ENCODE assay signal across 2 cellular contexts in genomic region chr7:159370-160270, GRCh38.
TF ChIP-seq lines count a peak whose summit lies in the region.

No MANE protein-coding gene starts in this region.

TF ChIP-seq in H1, 55 proteins besides CTCF, POLR2A, EP300 and RAD21:
- TF ChIP-seq SP1 (IDR thresholded peaks at IDR 0.05; ENCODE audit: low read depth, low read length) (no peak), CHD7 (IDR thresholded peaks at IDR 0.05; ENCODE audit: insufficient replicate concordance, low read length) (no peak), PHF8 (conservative IDR thresholded peaks at IDR 0.05; ENCODE audit: low read depth, low read length) (no peak), ATF3 (IDR thresholded peaks at IDR 0.05; ENCODE audit: insufficient read depth, low read depth, low read length) (no peak), TCF12 (IDR thresholded peaks at IDR 0.05; ENCODE audit: low read depth, low read length) (no peak), RBBP5 (IDR thresholded peaks at IDR 0.05; ENCODE audit: borderline replicate concordance, low read depth, low read length) (no peak), KDM4A (IDR thresholded peaks at IDR 0.05; ENCODE audit: low read depth, low read length, severe bottlenecking) (no peak), BACH1 (IDR thresholded peaks at IDR 0.05; ENCODE audit: low read length) (no peak), HDAC2 (IDR thresholded peaks at IDR 0.05; ENCODE audit: borderline replicate concordance in 1 of 2, low read depth in 2 of 2, low read length in 2 of 2) (no peak), RFX5 (IDR thresholded peaks at IDR 0.05; ENCODE audit: borderline replicate concordance, low read depth, low read length) (no peak), FOSL1 (IDR thresholded peaks at IDR 0.05; ENCODE audit: insufficient read depth, low read depth, low read length) (no peak), SUZ12 (IDR thresholded peaks at IDR 0.05; ENCODE audit: low read length) (no peak), GTF2F1 (IDR thresholded peaks at IDR 0.05; ENCODE audit: borderline replicate concordance, low read depth, low read length) (no peak)

TF ChIP-seq in GM23338, 12 proteins besides CTCF, POLR2A, EP300 and RAD21:
- TF ChIP-seq, protein P1, sequence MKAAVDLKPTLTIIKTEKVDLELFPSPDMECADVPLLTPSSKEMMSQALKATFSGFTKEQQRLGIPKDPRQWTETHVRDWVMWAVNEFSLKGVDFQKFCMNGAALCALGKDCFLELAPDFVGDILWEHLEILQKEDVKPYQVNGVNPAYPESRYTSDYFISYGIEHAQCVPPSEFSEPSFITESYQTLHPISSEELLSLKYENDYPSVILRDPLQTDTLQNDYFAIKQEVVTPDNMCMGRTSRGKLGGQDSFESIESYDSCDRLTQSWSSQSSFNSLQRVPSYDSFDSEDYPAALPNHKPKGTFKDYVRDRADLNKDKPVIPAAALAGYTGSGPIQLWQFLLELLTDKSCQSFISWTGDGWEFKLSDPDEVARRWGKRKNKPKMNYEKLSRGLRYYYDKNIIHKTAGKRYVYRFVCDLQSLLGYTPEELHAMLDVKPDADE (IDR thresholded peaks at IDR 0.05) = no peak
- TF ChIP-seq, protein P2, sequence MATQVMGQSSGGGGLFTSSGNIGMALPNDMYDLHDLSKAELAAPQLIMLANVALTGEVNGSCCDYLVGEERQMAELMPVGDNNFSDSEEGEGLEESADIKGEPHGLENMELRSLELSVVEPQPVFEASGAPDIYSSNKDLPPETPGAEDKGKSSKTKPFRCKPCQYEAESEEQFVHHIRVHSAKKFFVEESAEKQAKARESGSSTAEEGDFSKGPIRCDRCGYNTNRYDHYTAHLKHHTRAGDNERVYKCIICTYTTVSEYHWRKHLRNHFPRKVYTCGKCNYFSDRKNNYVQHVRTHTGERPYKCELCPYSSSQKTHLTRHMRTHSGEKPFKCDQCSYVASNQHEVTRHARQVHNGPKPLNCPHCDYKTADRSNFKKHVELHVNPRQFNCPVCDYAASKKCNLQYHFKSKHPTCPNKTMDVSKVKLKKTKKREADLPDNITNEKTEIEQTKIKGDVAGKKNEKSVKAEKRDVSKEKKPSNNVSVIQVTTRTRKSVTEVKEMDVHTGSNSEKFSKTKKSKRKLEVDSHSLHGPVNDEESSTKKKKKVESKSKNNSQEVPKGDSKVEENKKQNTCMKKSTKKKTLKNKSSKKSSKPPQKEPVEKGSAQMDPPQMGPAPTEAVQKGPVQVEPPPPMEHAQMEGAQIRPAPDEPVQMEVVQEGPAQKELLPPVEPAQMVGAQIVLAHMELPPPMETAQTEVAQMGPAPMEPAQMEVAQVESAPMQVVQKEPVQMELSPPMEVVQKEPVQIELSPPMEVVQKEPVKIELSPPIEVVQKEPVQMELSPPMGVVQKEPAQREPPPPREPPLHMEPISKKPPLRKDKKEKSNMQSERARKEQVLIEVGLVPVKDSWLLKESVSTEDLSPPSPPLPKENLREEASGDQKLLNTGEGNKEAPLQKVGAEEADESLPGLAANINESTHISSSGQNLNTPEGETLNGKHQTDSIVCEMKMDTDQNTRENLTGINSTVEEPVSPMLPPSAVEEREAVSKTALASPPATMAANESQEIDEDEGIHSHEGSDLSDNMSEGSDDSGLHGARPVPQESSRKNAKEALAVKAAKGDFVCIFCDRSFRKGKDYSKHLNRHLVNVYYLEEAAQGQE (IDR thresholded peaks at IDR 0.05; ENCODE audit: unreplicated experiment) = no peak
